ENCODE assay signal across 30 cellular contexts in genomic region chr1:245484176-245484575, GRCh38.
"Had no signal": no experiment of that assay in that cellular context is flagged by ENCODE, and none has a peak within 500 bp of the region (broad histone marks: within the 10 kb centered on the region; RNA-seq: fewer than 3 reads in every experiment).

No MANE protein-coding gene starts in this region.

- ATAC-seq: effector memory CD8-positive, alpha-beta T cell; gastroesophageal sphincter; left colon; pancreas; stimulated activated effector memory CD8-positive, alpha-beta T cell treated with anti-CD3 and anti-CD28 coated beads, Interleukin-12 subunit alpha, Interleukin-12 subunit beta, amount 100 ng/mL, for 72 hours; T-helper 17 cell had no signal

- H3K9me3 Mint-ChIP-seq: activated CD4-positive, alpha-beta T cell treated with anti-CD3 and anti-CD28 coated beads, Interleukin-2, amount 10 ng/mL, durations not matched to agents 7 days and 5 days; activated T-cell treated with anti-CD3 and anti-CD28 coated beads, Interleukin-2, amount 50 U/mL, for 24 hours; effector memory CD8-positive, alpha-beta T cell; mesothelial cell of epicardium; stimulated activated naive CD8-positive, alpha-beta T cell treated with anti-CD3 and anti-CD28 coated beads, Interleukin-15, Interleukin-2, amounts not matched to agents 100 ng/mL and 50 ng/mL, for 24 hours had no signal

- H3K4me1 Mint-ChIP-seq: activated CD4-positive, alpha-beta memory T cell treated with anti-CD3 and anti-CD28 coated beads, Interleukin-2, amount 10 ng/mL, durations not matched to agents 7 days and 5 days; activated CD4-positive, alpha-beta T cell treated with anti-CD3 and anti-CD28 coated beads, Interleukin-2, amount 10 ng/mL, durations not matched to agents 7 days and 5 days; naive B cell; stimulated activated effector memory CD8-positive, alpha-beta T cell treated with anti-CD3 and anti-CD28 coated beads, Interleukin-12 subunit alpha, Interleukin-12 subunit beta, amount 100 ng/mL, for 72 hours; T-helper 17 cell had no signal

- H3K4me3 Mint-ChIP-seq: activated CD4-positive, alpha-beta memory T cell treated with anti-CD3 and anti-CD28 coated beads, Interleukin-2, amount 10 ng/mL, durations not matched to agents 7 days and 5 days; activated CD4-positive, alpha-beta T cell treated with anti-CD3 and anti-CD28 coated beads, Interleukin-2, amount 10 ng/mL, durations not matched to agents 7 days and 5 days; activated T-cell treated with anti-CD3 and anti-CD28 coated beads, Interleukin-2, amount 50 U/mL, for 24 hours; effector memory CD8-positive, alpha-beta T cell; mesothelial cell of epicardium; naive B cell; stimulated activated effector memory CD8-positive, alpha-beta T cell treated with anti-CD3 and anti-CD28 coated beads, Interleukin-12 subunit alpha, Interleukin-12 subunit beta, amount 100 ng/mL, for 72 hours; stimulated activated naive CD8-positive, alpha-beta T cell treated with anti-CD3 and anti-CD28 coated beads, Interleukin-15, Interleukin-2, amounts not matched to agents 100 ng/mL and 50 ng/mL, for 24 hours; T-helper 17 cell; type B pancreatic cell had no signal

- DNase-seq: activated CD4-positive, alpha-beta memory T cell treated with anti-CD3 and anti-CD28 coated beads, Interleukin-2, amount 10 ng/mL, durations not matched to agents 7 days and 5 days; activated CD4-positive, alpha-beta T cell treated with anti-CD3 and anti-CD28 coated beads for 1 hour; activated CD4-positive, alpha-beta T cell treated with anti-CD3 and anti-CD28 coated beads, Interleukin-2, amount 10 ng/mL, durations not matched to agents 7 days and 5 days; activated CD8-positive, alpha-beta memory T cell treated with anti-CD3 and anti-CD28 coated beads, Interleukin-2, amount 50 U/mL, for 48 hours; activated gamma-delta T cell; activated naive CD4-positive, alpha-beta T cell treated with anti-CD3 and anti-CD28 coated beads, Interleukin-2, amount 50 U/mL, for 16 hours; activated T-cell treated with anti-CD3 and anti-CD28 coated beads, Interleukin-2, amount 50 U/mL, for 24 hours; amniotic stem cell; brain microvascular endothelial cell; caudate nucleus; cortex of kidney; effector memory CD8-positive, alpha-beta T cell; left colon; mammary epithelial cell; naive B cell; nucleus accumbens; pancreas; retina; sigmoid colon; small intestine; stimulated activated CD4-positive, alpha-beta T cell treated with anti-CD3 and anti-CD28 coated beads, Interleukin-4, amount 100 ng/mL, for 24 hours; T-helper 17 cell had no signal

- H3K36me3 Mint-ChIP-seq: mesothelial cell of epicardium; naive B cell; stimulated activated effector memory CD8-positive, alpha-beta T cell treated with anti-CD3 and anti-CD28 coated beads, Interleukin-12 subunit alpha, Interleukin-12 subunit beta, amount 100 ng/mL, for 72 hours; type B pancreatic cell had no signal

- H3K9me3 ChIP-seq: gastroesophageal sphincter, pancreas, prostate gland, sigmoid colon, vagina had no signal

- H3K27ac Mint-ChIP-seq: activated CD4-positive, alpha-beta memory T cell treated with anti-CD3 and anti-CD28 coated beads, Interleukin-2, amount 10 ng/mL, durations not matched to agents 7 days and 5 days; activated CD4-positive, alpha-beta T cell treated with anti-CD3 and anti-CD28 coated beads, Interleukin-2, amount 10 ng/mL, durations not matched to agents 7 days and 5 days; activated T-cell treated with anti-CD3 and anti-CD28 coated beads, Interleukin-2, amount 50 U/mL, for 24 hours; effector memory CD8-positive, alpha-beta T cell; mesothelial cell of epicardium; naive B cell; stimulated activated effector memory CD8-positive, alpha-beta T cell treated with anti-CD3 and anti-CD28 coated beads, Interleukin-12 subunit alpha, Interleukin-12 subunit beta, amount 100 ng/mL, for 72 hours; stimulated activated naive CD8-positive, alpha-beta T cell treated with anti-CD3 and anti-CD28 coated beads, Interleukin-15, Interleukin-2, amounts not matched to agents 100 ng/mL and 50 ng/mL, for 24 hours; T-helper 17 cell; type B pancreatic cell had no signal

- H3K36me3 ChIP-seq: brain microvascular endothelial cell, gastroesophageal sphincter, pancreas, prostate gland, sigmoid colon, vagina had no signal

- H3K4me3 ChIP-seq: gastroesophageal sphincter, hepatocyte, pancreas, prostate gland, sigmoid colon, vagina had no signal

- H3K4me2 ChIP-seq: hepatocyte had no signal

- H3K4me1 ChIP-seq: pancreas, prostate gland, vagina had no signal

- H3K27me3 ChIP-seq: brain microvascular endothelial cell, gastroesophageal sphincter, hepatocyte, pancreas, sigmoid colon, vagina had no signal

- H3K27me3 Mint-ChIP-seq: activated CD4-positive, alpha-beta memory T cell treated with anti-CD3 and anti-CD28 coated beads, Interleukin-2, amount 10 ng/mL, durations not matched to agents 7 days and 5 days; activated CD4-positive, alpha-beta T cell treated with anti-CD3 and anti-CD28 coated beads, Interleukin-2, amount 10 ng/mL, durations not matched to agents 7 days and 5 days; activated T-cell treated with anti-CD3 and anti-CD28 coated beads, Interleukin-2, amount 50 U/mL, for 24 hours; effector memory CD8-positive, alpha-beta T cell; naive B cell; stimulated activated naive CD8-positive, alpha-beta T cell treated with anti-CD3 and anti-CD28 coated beads, Interleukin-15, Interleukin-2, amounts not matched to agents 100 ng/mL and 50 ng/mL, for 24 hours had no signal

- H3K27ac ChIP-seq: brain microvascular endothelial cell, gastroesophageal sphincter, hepatocyte, pancreas, prostate gland, sigmoid colon, vagina had no signal

- H2AFZ ChIP-seq: hepatocyte had no signal
